1 cellular context compared by ENCODE assay signal in the genomic region with DNA sequence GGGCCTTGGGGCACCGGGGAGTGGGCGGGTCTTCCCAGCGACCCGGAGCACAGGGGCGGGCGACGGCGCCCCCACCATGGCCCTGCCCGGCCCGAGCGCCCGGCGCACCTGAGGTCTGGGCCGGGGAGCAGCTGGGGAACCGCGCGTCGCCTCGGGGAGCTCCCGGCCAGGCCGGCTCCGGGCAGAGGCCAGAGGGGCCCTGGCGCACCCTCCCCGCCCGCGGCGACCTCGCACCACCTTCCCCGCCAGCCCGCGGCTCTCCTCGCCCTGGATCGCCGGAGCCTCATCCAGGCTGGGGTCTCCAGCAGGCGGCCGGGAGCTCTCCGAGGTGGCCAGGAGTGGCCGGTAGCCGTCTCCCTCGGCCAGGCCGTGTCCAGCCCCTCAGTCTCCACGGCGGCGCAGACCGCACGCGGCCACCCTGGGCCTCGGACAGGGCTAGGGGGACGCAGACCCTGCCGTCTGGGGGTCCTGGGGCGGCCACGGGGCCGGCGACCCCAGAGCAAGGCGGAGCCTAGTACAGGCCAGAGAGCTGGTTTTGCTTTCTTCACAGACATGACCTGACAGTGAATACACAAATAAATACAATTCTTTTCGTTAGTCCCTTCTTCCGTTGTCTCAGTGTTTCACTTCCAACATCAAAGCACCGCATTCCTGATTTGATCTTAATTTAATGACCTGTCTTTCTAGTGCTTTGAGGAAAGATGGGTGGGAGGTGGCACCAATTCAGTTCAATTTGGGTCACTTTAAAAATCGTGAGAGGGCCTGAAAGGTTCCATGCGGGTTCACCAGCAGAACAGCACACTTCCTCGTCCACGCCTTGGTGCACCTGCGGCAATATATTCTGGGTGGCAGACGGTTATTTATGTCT.
TF ChIP-seq lines count a peak whose summit lies in the region.

No MANE protein-coding gene starts in this region.

TF ChIP-seq in HepG2, 621 proteins besides CTCF, POLR2A, EP300 and RAD21 (continued from another document):
- TF ChIP-seq REST (IDR thresholded peaks at IDR 0.05; ENCODE audit: borderline replicate concordance in 1 of 2, low read depth in 1 of 2, low read length in 2 of 2) (peak in 1 of 2 experiments; percentile 65; a peak in 3 of 4 replicates), NCOA5 (CRISPR knock-in tag; IDR thresholded peaks at IDR 0.05) (no peak)
- TF ChIP-seq, protein P1, sequence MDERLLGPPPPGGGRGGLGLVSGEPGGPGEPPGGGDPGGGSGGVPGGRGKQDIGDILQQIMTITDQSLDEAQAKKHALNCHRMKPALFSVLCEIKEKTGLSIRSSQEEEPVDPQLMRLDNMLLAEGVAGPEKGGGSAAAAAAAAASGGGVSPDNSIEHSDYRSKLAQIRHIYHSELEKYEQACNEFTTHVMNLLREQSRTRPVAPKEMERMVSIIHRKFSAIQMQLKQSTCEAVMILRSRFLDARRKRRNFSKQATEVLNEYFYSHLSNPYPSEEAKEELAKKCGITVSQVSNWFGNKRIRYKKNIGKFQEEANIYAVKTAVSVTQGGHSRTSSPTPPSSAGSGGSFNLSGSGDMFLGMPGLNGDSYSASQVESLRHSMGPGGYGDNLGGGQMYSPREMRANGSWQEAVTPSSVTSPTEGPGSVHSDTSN (CRISPR knock-in tag; IDR thresholded peaks at IDR 0.05) = no peak
